ENCODE assay signal across 8 cellular contexts in genomic region chr19:53467138-53467502, GRCh38. TPM values are rescaled to one million over a fixed set of nuclear protein-coding genes. Genes with fewer than 3 reads are reported as not detected.
DNase-seq lines count a peak whose midpoint lies in the region; ATAC-seq and TF ChIP-seq lines count a peak whose summit lies in the region.

No MANE protein-coding gene starts in this region.

- peak overlapping the region; percentile 99 for H2AFZ ChIP-seq in mammary epithelial cell (ENCODE audit: low read depth, low read length)

- in situ Hi-C loops in mammary epithelial cell (cut with MboI; ENCODE audit: low sequenced_read_pairs in 2 of 2) = no loop called here

- peaks cover 7% of the 10 kb centered on the region for H3K27me3 Mint-ChIP-seq in memory B cell

- H3K4me3 Mint-ChIP-seq in memory B cell = peak overlapping the region; percentile 92

- ATAC-seq in memory B cell (ENCODE audit: low read depth) (peak; percentile 33), upper lobe of right lung (peak; percentile 7)

- WGBS in mammary epithelial cell (ENCODE audit: low coverage, missing lambda C conversion rate) = 16% methylated on average over 4 of the region's 18 CpGs

- peaks cover 24% of the 10 kb centered on the region for H3K36me3 Mint-ChIP-seq in memory B cell

- BruUV-seq in mammary epithelial cell (replicated peaks; lab: Mats Ljungman, UMichigan) = no TSS peak

- H3K9ac ChIP-seq in HUES6 (ENCODE audit: low read length) = no peak overlapping the region
- H3K9ac ChIP-seq in mammary epithelial cell (ENCODE audit: insufficient read depth, low read length) = no peak overlapping the region

- peaks cover 10% of the 10 kb centered on the region; the same call in 1 of the 2 replicates for H3K4me1 ChIP-seq in HUES6 (ENCODE audit: control insufficient read depth, insufficient read depth, low read length)
- H3K4me1 ChIP-seq in mammary epithelial cell (ENCODE audit: insufficient read depth, low read length) = no peaks in the 10 kb centered on the region
- peaks cover 8% of the 10 kb centered on the region for H3K4me1 ChIP-seq in upper lobe of right lung

- H3K4me3 ChIP-seq in HUES6 (ENCODE audit: low read depth, low read length) (peak overlapping the region; percentile 97), mammary epithelial cell (replicated peaks in 1 of 3; ENCODE audit: insufficient read depth in 1 of 3, low read depth in 2 of 3, low read length in 3 of 3) (peak overlapping the region; percentile 54 to 76 (median 58)), upper lobe of right lung (peak overlapping the region; percentile 76)

- DNase-seq in NCI-H2227 (lab: John Stamatoyannopoulos, UW; ENCODE audit: unreplicated experiment) (peak; percentile 79), NCI-H2227 treated with DMSO at 0.1 percent for 48 hours (lab: John Stamatoyannopoulos, UW) (no peak), mammary epithelial cell (no peak), memory B cell (ENCODE audit: low spot score in 2 of 2) (no peak), upper lobe of right lung (no peak), globus pallidus (ENCODE audit: low spot score) (no peak), COLO829 (ENCODE audit: low spot score) (no peak)

- CTCF ChIA-PET in mammary epithelial cell (lab: Charles Lee; ENCODE audit: low non-redundant PET) = no interaction called here

- dilution Hi-C loops in mammary epithelial cell (cut with HindIII; ENCODE audit: low sequenced_read_pairs) = no loop called here

- H3K27ac ChIP-seq in HUES6 (ENCODE audit: low read depth, low read length) = no peak overlapping the region
- H3K27ac ChIP-seq in mammary epithelial cell (ENCODE audit: insufficient read depth, low read depth, low read length) = no peak overlapping the region
- H3K27ac ChIP-seq in upper lobe of right lung = peak overlapping the region; percentile 85

- intact Hi-C loops in mammary epithelial cell (cut with micrococcal nuclease) = loop anchor here (1.0 to 5.0 kb wide), 3 partner anchors 35 to 72 kb away; partner anchors contain the start of genes ZNF761 and ZNF765
- intact Hi-C loops in upper lobe of right lung (cut with DNase I) = no loop called here

- peaks cover 4% of the 10 kb centered on the region; the same call in 1 of the 2 replicates for H3K36me3 ChIP-seq in HUES6 (ENCODE audit: control insufficient read depth, insufficient read depth, low read length)
- no peaks in the 10 kb centered on the region for H3K36me3 ChIP-seq in mammary epithelial cell (ENCODE audit: insufficient read depth, low read length)
- H3K36me3 ChIP-seq in upper lobe of right lung = no peaks in the 10 kb centered on the region

- TF ChIP-seq CTCF in mammary epithelial cell (conservative IDR thresholded peaks at IDR 0.05 in 1 of 2, IDR thresholded peaks at IDR 0.05 in 1 of 2; ENCODE audit: extremely low read depth in 1 of 2, insufficient read depth in 1 of 2, low read depth in 1 of 2, low read length in 2 of 2) = no peak
- TF ChIP-seq CTCF in upper lobe of right lung (IDR thresholded peaks at IDR 0.05) = no peak

- H3K79me2 ChIP-seq in mammary epithelial cell (ENCODE audit: insufficient read depth, low read length) = no peaks in the 10 kb centered on the region

- no peak overlapping the region for H3K27ac Mint-ChIP-seq in memory B cell

- H3K27me3 ChIP-seq in HUES6 (ENCODE audit: control insufficient read depth, insufficient read depth, low read length) (no peaks in the 10 kb centered on the region), mammary epithelial cell (ENCODE audit: insufficient read depth, low read length) (no peaks in the 10 kb centered on the region), upper lobe of right lung (no peaks in the 10 kb centered on the region)

- H3K9me3 Mint-ChIP-seq in memory B cell = peaks cover 18% of the 10 kb centered on the region

- H4K20me1 ChIP-seq in mammary epithelial cell (ENCODE audit: insufficient read depth, low read length) = no peaks in the 10 kb centered on the region

- H3K9me3 ChIP-seq in HUES6 (ENCODE audit: control insufficient read depth, insufficient read depth, low read depth, low read length) = no peaks in the 10 kb centered on the region
- H3K9me3 ChIP-seq in mammary epithelial cell (replicated peaks; ENCODE audit: insufficient read depth, low read length) = peaks cover 15% of the 10 kb centered on the region
- H3K9me3 ChIP-seq in upper lobe of right lung = no peaks in the 10 kb centered on the region

- peaks cover 16% of the 10 kb centered on the region for H3K4me1 Mint-ChIP-seq in memory B cell

- H3K4me2 ChIP-seq in mammary epithelial cell (ENCODE audit: insufficient read depth, low read depth, low read length) = peak overlapping the region; percentile 73

RNA-seq across cellular contexts. Expression of gene ZNF813, which starts 0.4 kb away (rescaled TPM):
- 1 to 10 TPM; 2.9 to 3.7 TPM for total RNA-seq in mammary epithelial cell
- polyA plus RNA-seq in mammary epithelial cell = 0.97 TPM
- 2.4 TPM for polyA minus RNA-seq in mammary epithelial cell
- total RNA-seq in upper lobe of right lung = 4.6 TPM

RNA-seq across cellular contexts. Expression of gene ZNF761, which starts 35.3 kb away (rescaled TPM):
- total RNA-seq in mammary epithelial cell = 10 to 100 TPM; 10.3 to 11.0 TPM
- 7.4 TPM for polyA plus RNA-seq in mammary epithelial cell
- polyA minus RNA-seq in mammary epithelial cell = 4.8 TPM
- total RNA-seq in upper lobe of right lung = 12.1 TPM
